Comparison of ENCODE assay signal across 14 cellular contexts in the genomic region with DNA sequence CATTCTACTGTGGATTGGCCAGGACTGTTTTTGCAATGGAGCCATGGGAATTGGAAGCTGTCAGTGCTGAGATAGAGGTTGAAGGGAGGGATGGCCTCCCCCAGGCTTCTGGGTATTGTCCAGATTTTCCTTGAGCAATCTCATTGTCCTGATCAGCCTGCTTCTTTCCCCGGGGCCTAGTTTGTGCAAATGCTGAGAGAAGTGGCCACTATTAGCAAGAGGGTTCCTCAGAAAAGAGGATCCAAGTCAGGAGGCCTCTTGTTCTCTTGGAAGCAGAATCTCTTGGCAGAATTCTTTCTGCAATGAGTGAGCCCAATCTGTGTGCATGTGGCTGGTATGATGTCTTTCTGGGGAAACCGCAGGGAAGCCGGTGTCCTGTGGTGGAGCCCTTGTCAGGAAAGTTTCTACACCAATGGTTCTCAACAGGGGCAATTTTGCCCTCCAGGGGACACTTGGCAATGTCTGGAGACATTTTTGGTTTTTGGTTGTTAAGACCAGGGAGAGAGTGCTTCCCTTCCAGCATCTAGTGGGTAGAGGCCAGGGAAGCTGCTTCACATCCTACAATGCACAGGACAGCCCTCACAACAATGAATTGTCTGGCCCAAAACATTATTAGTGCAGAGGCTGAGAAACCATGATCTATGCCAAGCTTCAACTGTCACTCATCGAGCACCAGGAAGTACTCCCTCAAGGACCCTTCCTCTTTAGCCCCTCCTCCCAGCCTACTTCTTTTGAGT. TPM values are rescaled to one million over a fixed set of nuclear protein-coding genes. Genes with fewer than 3 reads are reported as not detected.
DNase-seq lines count a peak whose midpoint lies in the region; ATAC-seq and TF ChIP-seq lines count a peak whose summit lies in the region.
"Had no signal": no experiment of that assay in that cellular context is flagged by ENCODE, and none has a peak within 500 bp of the region (broad histone marks: within the 10 kb centered on the region; RNA-seq: fewer than 3 reads in every experiment).

No MANE protein-coding gene starts in this region.

- H3K4me1 Mint-ChIP-seq in activated CD4-positive, alpha-beta T cell treated with anti-CD3 and anti-CD28 coated beads, Interleukin-2, amount 10 ng/mL, durations not matched to agents 7 days and 5 days: peaks cover 2% of the 10 kb centered on the region
- H3K4me1 Mint-ChIP-seq: memory B cell had no signal

- TF ChIP-seq POLR2A in HCT116 (IDR thresholded peaks at IDR 0.05; ENCODE audit: borderline replicate concordance, extremely low read depth, insufficient read depth, insufficient read length): no peak

- WGBS in right cardiac atrium: 56% methylated on average over 4 of the region's 4 CpGs

- H3K27ac Mint-ChIP-seq in activated CD4-positive, alpha-beta T cell treated with anti-CD3 and anti-CD28 coated beads, Interleukin-2, amount 10 ng/mL, durations not matched to agents 7 days and 5 days: no peak overlapping the region
- H3K27ac Mint-ChIP-seq: CD4-positive, alpha-beta T cell; memory B cell; stimulated activated naive CD8-positive, alpha-beta T cell treated with anti-CD3 and anti-CD28 coated beads, Interleukin-15, Interleukin-2, amounts not matched to agents 100 ng/mL and 50 ng/mL, for 24 hours had no signal

- no peaks in the 10 kb centered on the region for H4K20me1 ChIP-seq in HCT116 (ENCODE audit: insufficient read depth)

- no peaks in the 10 kb centered on the region for H3K79me2 ChIP-seq in HCT116 (ENCODE audit: insufficient read depth, low read length)

- H3K4me3 ChIP-seq in HCT116 (replicated peaks in 1 of 2; ENCODE audit: low read depth in 1 of 2, low read length in 2 of 2): no peak overlapping the region
- H3K4me3 ChIP-seq in right cardiac atrium (ENCODE audit: low read length): no peak overlapping the region

- RAD21 ChIA-PET in HCT116 (lab: Charles Lee; ENCODE audit: low non-redundant PET in 1 of 2, low total read pairs in 2 of 2, uncharacterized antibody in 2 of 2, unreplicated experiment in 2 of 2): interaction anchor here in 1 of 2 experiments (0.5 kb wide), 1 partner anchor 152 kb away, joined by 3 read pairs; no protein-coding TSS in a partner anchor

- peaks cover 3 to 14% of the 10 kb centered on the region in 2 experiments for H3K4me1 ChIP-seq in HCT116 (ENCODE audit: control insufficient read depth in 1 of 2, insufficient read depth in 2 of 2, low read length in 2 of 2)
- H3K4me1 ChIP-seq in right cardiac atrium (ENCODE audit: control insufficient read depth, insufficient read depth, low read length): peaks cover 11% of the 10 kb centered on the region

- DNase-seq in HCT116 (ENCODE audit: low read depth, low spot score) (no peak), amniotic epithelial cell (ENCODE audit: low read depth) (peak; percentile 52), right cardiac atrium (no peak), stromal cell of bone marrow (ENCODE audit: low read depth) (peak; percentile 31), GOT3 (lab: John Stamatoyannopoulos, UW) (no peak), NCI-H82 treated with DMSO at 0.1 percent for 48 hours (lab: John Stamatoyannopoulos, UW; ENCODE audit: unreplicated experiment) (no peak)
- DNase-seq in activated CD4-positive, alpha-beta T cell treated with anti-CD3 and anti-CD28 coated beads, Interleukin-2, amount 10 ng/mL, durations not matched to agents 7 days and 5 days: no peak
- DNase-seq: activated gamma-delta T cell; CD4-positive, alpha-beta T cell; NCI-H2227 treated with DMSO at 0.1 percent for 48 hours; stimulated activated CD4-positive, alpha-beta T cell treated with anti-CD3 and anti-CD28 coated beads, Interleukin-4, amount 100 ng/mL, for 4 hours had no signal

- no peaks in the 10 kb centered on the region for H3K36me3 Mint-ChIP-seq in activated CD4-positive, alpha-beta T cell treated with anti-CD3 and anti-CD28 coated beads, Interleukin-2, amount 10 ng/mL, durations not matched to agents 7 days and 5 days (ENCODE audit: low read depth)
- H3K36me3 Mint-ChIP-seq: memory B cell had no signal

- no peak overlapping the region for H3K27ac ChIP-seq in HCT116 (ENCODE audit: low read depth, low read length)
- H3K27ac ChIP-seq in right cardiac atrium (ENCODE audit: low read length): no peak overlapping the region
- H3K27ac ChIP-seq: epithelial cell of prostate had no signal

- BruUV-seq in HCT116 (replicated peaks; lab: Mats Ljungman, UMichigan): no TSS peak

- H3K27me3 Mint-ChIP-seq in activated CD4-positive, alpha-beta T cell treated with anti-CD3 and anti-CD28 coated beads, Interleukin-2, amount 10 ng/mL, durations not matched to agents 7 days and 5 days: no peaks in the 10 kb centered on the region
- H3K27me3 Mint-ChIP-seq: CD4-positive, alpha-beta T cell; stimulated activated naive CD8-positive, alpha-beta T cell treated with anti-CD3 and anti-CD28 coated beads, Interleukin-15, Interleukin-2, amounts not matched to agents 100 ng/mL and 50 ng/mL, for 24 hours had no signal

- no peaks in the 10 kb centered on the region for H3K36me3 ChIP-seq in HCT116 (ENCODE audit: control insufficient read depth in 1 of 2, insufficient read depth in 2 of 2, low read length in 2 of 2)

- CTCF ChIA-PET in HCT116 (lab: Charles Lee): no interaction called here
- CTCF ChIA-PET in activated CD4-positive, alpha-beta T cell treated with anti-CD3 and anti-CD28 coated beads, Interleukin-2, amount 10 ng/mL, durations not matched to agents 7 days and 5 days (lab: Charles Lee): interaction anchor here (1.3 kb wide), 1 partner anchor 13 kb away, joined by 3 read pairs; no protein-coding TSS in a partner anchor

- H3K9me3 Mint-ChIP-seq in activated CD4-positive, alpha-beta T cell treated with anti-CD3 and anti-CD28 coated beads, Interleukin-2, amount 10 ng/mL, durations not matched to agents 7 days and 5 days: no peaks in the 10 kb centered on the region
- H3K9me3 Mint-ChIP-seq: CD4-positive, alpha-beta T cell; memory B cell; stimulated activated naive CD8-positive, alpha-beta T cell treated with anti-CD3 and anti-CD28 coated beads, Interleukin-15, Interleukin-2, amounts not matched to agents 100 ng/mL and 50 ng/mL, for 24 hours had no signal

- no peaks in the 10 kb centered on the region for H3K9me2 ChIP-seq in HCT116 (ENCODE audit: insufficient read depth)

- H3K4me2 ChIP-seq in HCT116 (ENCODE audit: low read length): no peak overlapping the region

- H3K9me3 ChIP-seq in HCT116 (ENCODE audit: control insufficient read depth in 1 of 2, insufficient read depth in 1 of 2, low read depth in 1 of 2, low read length in 2 of 2) (no peaks in the 10 kb centered on the region), right cardiac atrium (ENCODE audit: control insufficient read depth, low read length) (no peaks in the 10 kb centered on the region)

- ATAC-seq in HCT116 (peak; percentile 58; the same call in 1 of the 2 replicates), right cardiac atrium (peak; percentile 44 to 47)

- POLR2A ChIA-PET in HCT116 (lab: Charles Lee): no interaction called here
- POLR2A ChIA-PET in activated CD4-positive, alpha-beta T cell treated with anti-CD3 and anti-CD28 coated beads, Interleukin-2, amount 10 ng/mL, durations not matched to agents 7 days and 5 days (lab: Charles Lee): no interaction called here

- no peak overlapping the region for H3K4me3 Mint-ChIP-seq in activated CD4-positive, alpha-beta T cell treated with anti-CD3 and anti-CD28 coated beads, Interleukin-2, amount 10 ng/mL, durations not matched to agents 7 days and 5 days
- H3K4me3 Mint-ChIP-seq: CD4-positive, alpha-beta T cell; memory B cell; stimulated activated naive CD8-positive, alpha-beta T cell treated with anti-CD3 and anti-CD28 coated beads, Interleukin-15, Interleukin-2, amounts not matched to agents 100 ng/mL and 50 ng/mL, for 24 hours had no signal

- no peak overlapping the region for H2AFZ ChIP-seq in HCT116 (ENCODE audit: low read depth, low read length, poor library complexity, severe bottlenecking)

- H3K9ac ChIP-seq in HCT116 (ENCODE audit: low read length): no peak overlapping the region

- TF ChIP-seq RAD21 in HCT116 (IDR thresholded peaks at IDR 0.05; ENCODE audit: low read depth): no peak; the same call in 1 of the 2 replicates

- intact Hi-C loops in HCT116 (cut with micrococcal nuclease): loop anchor here (10.0 kb wide), 1 partner anchor 159 kb away; no protein-coding TSS in a partner anchor
- intact Hi-C loops in right cardiac atrium (cut with DNase I): loop anchor here in 1 of 4 donors (10.0 kb wide), 1 partner anchor 209 kb away; no protein-coding TSS in a partner anchor

- no peak for TF ChIP-seq CTCF in HCT116 (IDR thresholded peaks at IDR 0.05 in 2 of 3, conservative IDR thresholded peaks at IDR 0.05 in 1 of 3; ENCODE audit: borderline replicate concordance in 1 of 3, insufficient read depth in 1 of 3, low read depth in 2 of 3, low read length in 2 of 3)

- H3K27me3 ChIP-seq in HCT116 (ENCODE audit: insufficient read depth, low read length): no peaks in the 10 kb centered on the region
- H3K27me3 ChIP-seq in right cardiac atrium (ENCODE audit: control insufficient read depth, insufficient read depth): no peaks in the 10 kb centered on the region

TF ChIP-seq in HCT116, 20 proteins besides CTCF, POLR2A, EP300 and RAD21 (continues in another document):
- TF ChIP-seq, protein P1, sequence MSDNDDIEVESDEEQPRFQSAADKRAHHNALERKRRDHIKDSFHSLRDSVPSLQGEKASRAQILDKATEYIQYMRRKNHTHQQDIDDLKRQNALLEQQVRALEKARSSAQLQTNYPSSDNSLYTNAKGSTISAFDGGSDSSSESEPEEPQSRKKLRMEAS (IDR thresholded peaks at IDR 0.05): no peak
- TF ChIP-seq CBX3 (IDR thresholded peaks at IDR 0.05; ENCODE audit: low read depth) (no peak), TCF7L2 (IDR thresholded peaks at IDR 0.05; ENCODE audit: borderline replicate concordance, extremely low read depth, insufficient read depth, insufficient read length) (no peak), SRF (IDR thresholded peaks at IDR 0.05; ENCODE audit: low read depth) (no peak), EGR1 (IDR thresholded peaks at IDR 0.05; ENCODE audit: low read depth) (no peak), POLR2AphosphoS5 (IDR thresholded peaks at IDR 0.05; ENCODE audit: low read depth, low read length) (no peak), CEBPB (IDR thresholded peaks at IDR 0.05; ENCODE audit: low read depth) (no peak), SP1 (IDR thresholded peaks at IDR 0.05; ENCODE audit: low read depth) (no peak), ELF1 (IDR thresholded peaks at IDR 0.05; ENCODE audit: borderline replicate concordance, low read depth) (no peak), EZH2 (IDR thresholded peaks at IDR 0.05) (no peak), ZFX (IDR thresholded peaks at IDR 0.05) (no peak)
- TF ChIP-seq, protein P2, sequence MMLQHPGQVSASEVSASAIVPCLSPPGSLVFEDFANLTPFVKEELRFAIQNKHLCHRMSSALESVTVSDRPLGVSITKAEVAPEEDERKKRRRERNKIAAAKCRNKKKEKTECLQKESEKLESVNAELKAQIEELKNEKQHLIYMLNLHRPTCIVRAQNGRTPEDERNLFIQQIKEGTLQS (IDR thresholded peaks at IDR 0.05): no peak

RNA-seq across cellular contexts. Expression of a gene that starts 2.0 kb away (rescaled TPM):
- not detected for total RNA-seq in HCT116 (2021; ENCODE audit: unreplicated experiment)
- polyA plus RNA-seq in HCT116 (2012): 0.10 and 0.12 TPM in 2 replicates
- 1 to 10 TPM in 1 of 4 donors, under 1 TPM in 3; 0.77 to 1.1 (median 0.91) TPM for total RNA-seq in right cardiac atrium
- 0.61 TPM for polyA plus RNA-seq in right cardiac atrium
- total RNA-seq in activated CD4-positive, alpha-beta T cell treated with anti-CD3 and anti-CD28 coated beads, Interleukin-2, amount 10 ng/mL, durations not matched to agents 7 days and 5 days: 1 to 10 TPM; 1.5 to 3.9 TPM

Comparison
In these comparisons a context has a peak if more than half of its experiments do, and no peak if none do; other contexts are left out.
1. DNase-seq: peak in amniotic epithelial cell (single experiment) and stromal cell of bone marrow (single experiment); none in HCT116 (single experiment), right cardiac atrium (0 of 3), GOT3 (single experiment), activated CD4-positive, alpha-beta T cell treated with anti-CD3 and anti-CD28 coated beads, Interleukin-2, amount 10 ng/mL, durations not matched to agents 7 days and 5 days (single experiment) and NCI-H82 treated with DMSO at 0.1 percent for 48 hours (single experiment).